22 cellular contexts compared by ENCODE assay signal in genomic region chr4:85200106-85200505, GRCh38.
"Had no signal": no experiment of that assay in that cellular context is flagged by ENCODE, and none has a peak within 500 bp of the region (broad histone marks: within the 10 kb centered on the region; RNA-seq: fewer than 3 reads in every experiment).

No MANE protein-coding gene starts in this region.

- H3K27me3 ChIP-seq: adrenal gland, gastrocnemius medialis, left lung, neutrophil, tibial artery, vagina had no signal

- H2AFZ ChIP-seq: parathyroid adenoma had no signal

- FAIRE-seq: endothelial cell of umbilical vein had no signal

- H3K79me2 ChIP-seq: parathyroid adenoma had no signal

- H3K27ac ChIP-seq: adrenal gland, gastrocnemius medialis, left lung, neutrophil, parathyroid adenoma, tibial artery, vagina had no signal

- H3K27ac Mint-ChIP-seq: activated B cell treated with CpG ODN at 0.5 μM for 24 hours; activated CD8-positive, alpha-beta T cell treated with anti-CD3 and anti-CD28 coated beads for 36 hours; naive thymus-derived CD8-positive, alpha-beta T cell; stimulated activated memory B cell treated with anti-CD40 and anti-IgM and Interleukin-4, amounts not matched to agents 10 μg/mL and 1 μg/mL and 100 μg/mL, for 72 hours; T-helper 1 cell treated with Interleukin-12 subunit alpha and Interleukin-12 subunit beta and Interleukin-4 antibody, amounts not matched to agents 30 μg/mL and 1 μg/mL, for 36 hours had no signal

- H3K4me3 ChIP-seq: adrenal gland, gastrocnemius medialis, left lung, mucosa of descending colon, tibial artery, vagina had no signal

- H3K9me3 ChIP-seq: adrenal gland, gastrocnemius medialis, neutrophil, vagina had no signal

- H3K4me1 ChIP-seq: adrenal gland, gastrocnemius medialis, left lung, parathyroid adenoma, tibial artery, vagina had no signal

- DNase-seq: activated B cell treated with CpG ODN at 0.5 μM for 24 hours; activated CD4-positive, alpha-beta T cell treated with anti-CD3 and anti-CD28 coated beads for 48 hours; activated CD8-positive, alpha-beta T cell treated with anti-CD3 and anti-CD28 coated beads for 36 hours; activated effector memory CD4-positive, alpha-beta T cell treated with Interleukin-2 at 50 U/mL for 16 hours; activated naive CD4-positive, alpha-beta T cell treated with anti-CD3 and anti-CD28 coated beads, Interleukin-2, amount 50 U/mL, for 16 hours; activated T-cell treated with anti-CD3 and anti-CD28 coated beads, Interleukin-2, amount 50 U/mL, for 4 hours; adrenal gland; cortex of kidney; effector CD4-positive, alpha-beta T cell; gastrocnemius medialis; islet precursor cell; left lung; mucosa of descending colon; naive thymus-derived CD8-positive, alpha-beta T cell; stimulated activated CD4-positive, alpha-beta T cell treated with anti-CD3 and anti-CD28 coated beads, Interleukin-12 subunit alpha, Interleukin-12 subunit beta, amount 100 ng/mL, for 4 hours; tibial artery had no signal

- ATAC-seq: activated CD8-positive, alpha-beta T cell treated with anti-CD3 and anti-CD28 coated beads for 36 hours; gastrocnemius medialis; left lung; mucosa of descending colon; naive thymus-derived CD8-positive, alpha-beta T cell; stimulated activated memory B cell treated with anti-CD40 and anti-IgM and Interleukin-4, amounts not matched to agents 10 μg/mL and 1 μg/mL and 100 μg/mL, for 72 hours had no signal

- H3K36me3 ChIP-seq: adrenal gland, gastrocnemius medialis, left lung, neutrophil, tibial artery, vagina had no signal

- H3K9ac ChIP-seq: parathyroid adenoma had no signal
